Comparison of ENCODE assay signal across 1 cellular context in genomic region chr11:119018074-119018938, GRCh38.
TF ChIP-seq lines count a peak whose summit lies in the region.

Gene RPS25, minus strand, starts transcription at chr11:119018343. Its CDS starts 59 bp downstream, at chr11:119018284.
Gene TRAPPC4, plus strand, starts transcription at chr11:119018766. Its CDS starts 30 bp downstream, at chr11:119018796.

TF ChIP-seq in HepG2, 621 proteins besides CTCF, POLR2A, EP300 and RAD21 (continued from another document and continues in another):
- TF ChIP-seq KIAA2018 (CRISPR knock-in tag; IDR thresholded peaks at IDR 0.05; ENCODE audit: borderline replicate concordance) (peak; percentile 71; the same call in 1 of the 2 replicates), RARA (CRISPR knock-in tag; IDR thresholded peaks at IDR 0.05) (no peak; the same call in 1 of the 2 replicates), ZNF720 (CRISPR knock-in tag; IDR thresholded peaks at IDR 0.05) (no peak), ZFP91 (CRISPR knock-in tag; IDR thresholded peaks at IDR 0.05; ENCODE audit: borderline replicate concordance) (peak; percentile 90; the same call in 1 of the 2 replicates), NONO (IDR thresholded peaks at IDR 0.05) (no peak), NONO (CRISPR knock-in tag; conservative IDR thresholded peaks at IDR 0.05) (peak; percentile 85; the same call in 1 of the 2 replicates), ZNF619 (CRISPR knock-in tag; IDR thresholded peaks at IDR 0.05) (0 out of 2 replicates have a peak, but pooled peaks have one; percentile 21), KLF6 (CRISPR knock-in tag; IDR thresholded peaks at IDR 0.05) (no peak), SALL2 (CRISPR knock-in tag; IDR thresholded peaks at IDR 0.05) (peak; percentile 68; the same call in 1 of the 2 replicates), THYN1 (CRISPR knock-in tag; IDR thresholded peaks at IDR 0.05; ENCODE audit: borderline replicate concordance, low read depth) (0 out of 2 replicates have a peak, but pooled peaks have one; percentile 76), ZNF549 (CRISPR knock-in tag; IDR thresholded peaks at IDR 0.05) (no peak), RFXAP (CRISPR knock-in tag; IDR thresholded peaks at IDR 0.05; ENCODE audit: borderline replicate concordance) (peak; percentile 83; the same call in 1 of the 2 replicates), ZFP36L1 (CRISPR knock-in tag; IDR thresholded peaks at IDR 0.05) (0 out of 2 replicates have a peak, but pooled peaks have one; percentile 48), SETDB1 (CRISPR knock-in tag; IDR thresholded peaks at IDR 0.05; ENCODE audit: borderline replicate concordance) (no peak), ZSCAN29 (CRISPR knock-in tag; conservative IDR thresholded peaks at IDR 0.05) (0 out of 2 replicates have a peak, but pooled peaks have one; percentile 51), ZNF136 (CRISPR knock-in tag; IDR thresholded peaks at IDR 0.05; ENCODE audit: low read depth) (peak; percentile 69; the same call in 1 of the 2 replicates), ZNF10 (CRISPR knock-in tag; IDR thresholded peaks at IDR 0.05; ENCODE audit: borderline replicate concordance, low read depth) (no peak), FOXP4 (CRISPR knock-in tag; IDR thresholded peaks at IDR 0.05) (peak; percentile 41; the same call in 1 of the 2 replicates), ETV5 (CRISPR knock-in tag; IDR thresholded peaks at IDR 0.05; ENCODE audit: borderline replicate concordance) (peak; percentile 75), NR0B2 (CRISPR knock-in tag; IDR thresholded peaks at IDR 0.05) (no peak), ZNF253 (CRISPR knock-in tag; IDR thresholded peaks at IDR 0.05; ENCODE audit: borderline replicate concordance) (0 out of 2 replicates have a peak, but pooled peaks have one; percentile 43), CCDC6 (CRISPR knock-in tag; IDR thresholded peaks at IDR 0.05) (peak; percentile 70; the same call in 1 of the 2 replicates), ZNF589 (CRISPR knock-in tag; conservative IDR thresholded peaks at IDR 0.05) (peak; percentile 47), ARNTL (CRISPR knock-in tag; IDR thresholded peaks at IDR 0.05) (no peak), PREB (CRISPR knock-in tag; IDR thresholded peaks at IDR 0.05) (no peak), ZNF557 (CRISPR knock-in tag; IDR thresholded peaks at IDR 0.05) (no peak), PHF20 (CRISPR knock-in tag; IDR thresholded peaks at IDR 0.05) (peak; percentile 93), ZFY (CRISPR knock-in tag; IDR thresholded peaks at IDR 0.05) (peak; percentile 88), ZNF775 (CRISPR knock-in tag; IDR thresholded peaks at IDR 0.05; ENCODE audit: borderline replicate concordance) (no peak), CEBPG (CRISPR knock-in tag; IDR thresholded peaks at IDR 0.05) (no peak), ZHX1 (CRISPR knock-in tag; IDR thresholded peaks at IDR 0.05; ENCODE audit: low read depth) (no peak; the same call in 1 of the 2 replicates), PLSCR1 (CRISPR knock-in tag; IDR thresholded peaks at IDR 0.05; ENCODE audit: borderline replicate concordance) (no peak), ZNF275 (CRISPR knock-in tag; IDR thresholded peaks at IDR 0.05; ENCODE audit: borderline replicate concordance) (peak; percentile 93), ZNF883 (CRISPR knock-in tag; IDR thresholded peaks at IDR 0.05; ENCODE audit: not compliant biosample characterization) (peak; percentile 15), SP5 (CRISPR knock-in tag; IDR thresholded peaks at IDR 0.05; ENCODE audit: borderline replicate concordance, low read depth) (peak; percentile 60), ZNF180 (CRISPR knock-in tag; IDR thresholded peaks at IDR 0.05; ENCODE audit: borderline replicate concordance, low read depth) (no peak), ATF7 (IDR thresholded peaks at IDR 0.05) (no peak), ATF7 (CRISPR knock-in tag; IDR thresholded peaks at IDR 0.05) (0 out of 2 replicates have a peak, but pooled peaks have one; percentile 19)
